Comparison of ENCODE assay signal across 22 cellular contexts in genomic region chr2:123696799-123697410, GRCh38.
"Had no signal": no experiment of that assay in that cellular context is flagged by ENCODE, and none has a peak within 500 bp of the region (broad histone marks: within the 10 kb centered on the region; RNA-seq: fewer than 3 reads in every experiment).

No MANE protein-coding gene starts in this region.

- H3K9me3 ChIP-seq: esophagus squamous epithelium, neutrophil, sigmoid colon, stomach had no signal

- ATAC-seq: activated CD8-positive, alpha-beta memory T cell treated with anti-CD3 and anti-CD28 coated beads, Interleukin-2, amount 10 ng/mL, durations not matched to agents 7 days and 5 days; activated T-helper 17 cell treated with anti-CD3 and anti-CD28 coated beads, Interleukin-2, amount 50 U/mL, for 72 hours; naive thymus-derived CD8-positive, alpha-beta T cell; stimulated activated effector memory CD8-positive, alpha-beta T cell treated with anti-CD3 and anti-CD28 coated beads, Interleukin-12 subunit alpha, Interleukin-12 subunit beta, amount 100 ng/mL, for 72 hours; WTC11 had no signal

- H3K4me1 ChIP-seq: esophagus squamous epithelium, parathyroid adenoma, sigmoid colon, stomach had no signal

- H3K36me3 ChIP-seq: cardiac muscle cell, esophagus squamous epithelium, neutrophil, sigmoid colon, stomach had no signal

- H3K4me3 Mint-ChIP-seq: activated CD4-positive, alpha-beta memory T cell treated with anti-CD3 and anti-CD28 coated beads, Interleukin-2, amount 10 ng/mL, durations not matched to agents 7 days and 5 days; activated CD8-positive, alpha-beta memory T cell treated with anti-CD3 and anti-CD28 coated beads, Interleukin-2, amount 10 ng/mL, durations not matched to agents 7 days and 5 days; activated naive CD8-positive, alpha-beta T cell treated with anti-CD3 and anti-CD28 coated beads for 36 hours; activated T-helper 17 cell treated with anti-CD3 and anti-CD28 coated beads, Interleukin-2, amount 50 U/mL, for 72 hours; naive thymus-derived CD8-positive, alpha-beta T cell; stimulated activated effector memory CD8-positive, alpha-beta T cell treated with anti-CD3 and anti-CD28 coated beads, Interleukin-12 subunit alpha, Interleukin-12 subunit beta, amount 100 ng/mL, for 72 hours; T-helper 1 cell treated with Interleukin-12 subunit alpha and Interleukin-12 subunit beta and Interleukin-4 antibody, amounts not matched to agents 30 μg/mL and 1 μg/mL, for 36 hours; type B pancreatic cell; WTC11 had no signal

- H3K27me3 ChIP-seq: cardiac muscle cell, esophagus squamous epithelium, neutrophil, sigmoid colon, stomach had no signal

- H3K4me3 ChIP-seq: cardiac muscle cell, esophagus squamous epithelium, sigmoid colon, stomach had no signal

- H3K36me3 Mint-ChIP-seq: activated CD8-positive, alpha-beta memory T cell treated with anti-CD3 and anti-CD28 coated beads, Interleukin-2, amount 10 ng/mL, durations not matched to agents 7 days and 5 days; activated naive CD8-positive, alpha-beta T cell treated with anti-CD3 and anti-CD28 coated beads for 36 hours; naive thymus-derived CD8-positive, alpha-beta T cell; stimulated activated effector memory CD8-positive, alpha-beta T cell treated with anti-CD3 and anti-CD28 coated beads, Interleukin-12 subunit alpha, Interleukin-12 subunit beta, amount 100 ng/mL, for 72 hours; type B pancreatic cell; WTC11 had no signal

- H3K27me3 Mint-ChIP-seq: activated CD4-positive, alpha-beta memory T cell treated with anti-CD3 and anti-CD28 coated beads, Interleukin-2, amount 10 ng/mL, durations not matched to agents 7 days and 5 days; activated CD8-positive, alpha-beta memory T cell treated with anti-CD3 and anti-CD28 coated beads, Interleukin-2, amount 10 ng/mL, durations not matched to agents 7 days and 5 days; activated naive CD8-positive, alpha-beta T cell treated with anti-CD3 and anti-CD28 coated beads for 36 hours; activated T-helper 17 cell treated with anti-CD3 and anti-CD28 coated beads, Interleukin-2, amount 50 U/mL, for 72 hours; naive thymus-derived CD8-positive, alpha-beta T cell; type B pancreatic cell had no signal

- H3K9me3 Mint-ChIP-seq: activated naive CD8-positive, alpha-beta T cell treated with anti-CD3 and anti-CD28 coated beads for 36 hours; WTC11 had no signal

- DNase-seq: activated CD4-positive, alpha-beta memory T cell treated with anti-CD3 and anti-CD28 coated beads, Interleukin-2, amount 10 ng/mL, durations not matched to agents 7 days and 5 days; activated CD4-positive, alpha-beta T cell treated with anti-CD3 and anti-CD28 coated beads for 48 hours; activated CD8-positive, alpha-beta memory T cell treated with anti-CD3 and anti-CD28 coated beads, Interleukin-2, amount 10 ng/mL, durations not matched to agents 7 days and 5 days; activated naive CD4-positive, alpha-beta T cell; activated naive CD8-positive, alpha-beta T cell treated with anti-CD3 and anti-CD28 coated beads for 36 hours; amniotic stem cell; dermis blood vessel endothelial cell; effector memory CD4-positive, alpha-beta T cell; esophagus squamous epithelium; mesenchymal stem cell; naive thymus-derived CD8-positive, alpha-beta T cell; sigmoid colon; stimulated activated CD4-positive, alpha-beta T cell treated with anti-CD3 and anti-CD28 coated beads, Interleukin-4, amount 100 ng/mL, for 24 hours; stomach had no signal

- H3K27ac Mint-ChIP-seq: activated CD4-positive, alpha-beta memory T cell treated with anti-CD3 and anti-CD28 coated beads, Interleukin-2, amount 10 ng/mL, durations not matched to agents 7 days and 5 days; activated CD8-positive, alpha-beta memory T cell treated with anti-CD3 and anti-CD28 coated beads, Interleukin-2, amount 10 ng/mL, durations not matched to agents 7 days and 5 days; activated naive CD8-positive, alpha-beta T cell treated with anti-CD3 and anti-CD28 coated beads for 36 hours; activated T-helper 17 cell treated with anti-CD3 and anti-CD28 coated beads, Interleukin-2, amount 50 U/mL, for 72 hours; stimulated activated effector memory CD8-positive, alpha-beta T cell treated with anti-CD3 and anti-CD28 coated beads, Interleukin-12 subunit alpha, Interleukin-12 subunit beta, amount 100 ng/mL, for 72 hours; T-helper 1 cell treated with Interleukin-12 subunit alpha and Interleukin-12 subunit beta and Interleukin-4 antibody, amounts not matched to agents 30 μg/mL and 1 μg/mL, for 36 hours; type B pancreatic cell; WTC11 had no signal

- H3K4me1 Mint-ChIP-seq: activated CD4-positive, alpha-beta memory T cell treated with anti-CD3 and anti-CD28 coated beads, Interleukin-2, amount 10 ng/mL, durations not matched to agents 7 days and 5 days; activated CD8-positive, alpha-beta memory T cell treated with anti-CD3 and anti-CD28 coated beads, Interleukin-2, amount 10 ng/mL, durations not matched to agents 7 days and 5 days; activated naive CD8-positive, alpha-beta T cell treated with anti-CD3 and anti-CD28 coated beads for 36 hours; activated T-helper 17 cell treated with anti-CD3 and anti-CD28 coated beads, Interleukin-2, amount 50 U/mL, for 72 hours; naive thymus-derived CD8-positive, alpha-beta T cell; stimulated activated effector memory CD8-positive, alpha-beta T cell treated with anti-CD3 and anti-CD28 coated beads, Interleukin-12 subunit alpha, Interleukin-12 subunit beta, amount 100 ng/mL, for 72 hours had no signal
